In genomic region chr4:122766353-122766705, GRCh38 we compare ENCODE assay signal across 20 cellular contexts. TPM values are rescaled to one million over a fixed set of nuclear protein-coding genes. Genes with fewer than 3 reads are reported as not detected.
DNase-seq lines count a peak whose midpoint lies in the region; ATAC-seq, FAIRE-seq and TF ChIP-seq lines count a peak whose summit lies in the region.
"Had no signal": no experiment of that assay in that cellular context is flagged by ENCODE, and none has a peak within 500 bp of the region (broad histone marks: within the 10 kb centered on the region; RNA-seq: fewer than 3 reads in every experiment).

No MANE protein-coding gene starts in this region.

- H3K27me3 ChIP-seq in brain microvascular endothelial cell (replicated peaks) (no peaks in the 10 kb centered on the region), keratinocyte (ENCODE audit: control insufficient read depth, extremely low read depth, insufficient read depth, low read length) (no peaks in the 10 kb centered on the region), smooth muscle cell (ENCODE audit: low read depth) (no peaks in the 10 kb centered on the region)

- H3K4me1 Mint-ChIP-seq in stimulated activated naive CD8-positive, alpha-beta T cell treated with anti-CD3 and anti-CD28 coated beads, Interleukin-15, amount 100 ng/mL, for 72 hours, result peaks cover 37% of the 10 kb centered on the region

- no peak overlapping the region for H3K4me2 ChIP-seq in keratinocyte (ENCODE audit: control insufficient read depth, extremely low read depth, insufficient read depth, low read depth, low read length)
- H3K4me2 ChIP-seq in smooth muscle cell, result no peak overlapping the region

- no peaks in the 10 kb centered on the region for H3K9me3 Mint-ChIP-seq in stimulated activated naive CD8-positive, alpha-beta T cell treated with anti-CD3 and anti-CD28 coated beads, Interleukin-15, amount 100 ng/mL, for 72 hours
- H3K9me3 Mint-ChIP-seq: IgD-negative memory B cell had no signal

- no peak overlapping the region for H3K9ac ChIP-seq in keratinocyte (ENCODE audit: control insufficient read depth, extremely low read depth, insufficient read depth, low read length)
- H3K9ac ChIP-seq in smooth muscle cell (ENCODE audit: low read depth), result peak overlapping the region; percentile 72

- in situ Hi-C loops in brain microvascular endothelial cell (cut with HindIII; ENCODE audit: low pct_ligation_motif_present, low sequenced_read_pairs), result loop anchor here (25.0 kb wide), 1 partner anchor 146 kb away; the partner anchor contains the start of gene NUDT6

- peaks cover 20% of the 10 kb centered on the region for H3K4me1 ChIP-seq in keratinocyte (ENCODE audit: control insufficient read depth, extremely low read depth, insufficient read depth, low read length)
- H3K4me1 ChIP-seq in smooth muscle cell (ENCODE audit: low read depth), result peaks cover 29% of the 10 kb centered on the region

- no peak overlapping the region for H3K4me3 Mint-ChIP-seq in stimulated activated naive CD8-positive, alpha-beta T cell treated with anti-CD3 and anti-CD28 coated beads, Interleukin-15, amount 100 ng/mL, for 72 hours
- H3K4me3 Mint-ChIP-seq: B cell, IgD-negative memory B cell had no signal

- dilution Hi-C loops in keratinocyte (cut with MboI; ENCODE audit: extremely low pct_ligation_motif_present, low sequenced_read_pairs), result loop anchor here (25.0 kb wide), 1 partner anchor 146 kb away; the partner anchor contains the start of gene NUDT6

- H3K79me2 ChIP-seq in keratinocyte (ENCODE audit: control insufficient read depth, insufficient read depth, low read length), result no peaks in the 10 kb centered on the region
- no peaks in the 10 kb centered on the region for H3K79me2 ChIP-seq in smooth muscle cell (ENCODE audit: low read depth)

- H4K20me1 ChIP-seq in keratinocyte (ENCODE audit: control insufficient read depth, extremely low read depth, insufficient read depth, low read length), result no peaks in the 10 kb centered on the region
- H4K20me1 ChIP-seq in smooth muscle cell (ENCODE audit: low read depth), result no peaks in the 10 kb centered on the region

- no peak for ATAC-seq in stimulated activated naive CD8-positive, alpha-beta T cell treated with anti-CD3 and anti-CD28 coated beads, Interleukin-15, amount 100 ng/mL, for 72 hours
- ATAC-seq in stimulated activated naive CD8-positive, alpha-beta T cell treated with anti-CD3 and anti-CD28 coated beads, Interleukin-15, Interleukin-2, amounts not matched to agents 100 U/mL and 50 U/mL, for 24 hours, result no peak
- ATAC-seq in GM21423 (IDR thresholded peaks at IDR 0.05; ENCODE audit: unreplicated experiment), result no peak

- no peak overlapping the region for H3K4me3 ChIP-seq in brain microvascular endothelial cell (ENCODE audit: low read depth, low read length)
- no peak overlapping the region for H3K4me3 ChIP-seq in keratinocyte (ENCODE audit: control insufficient read depth in 2 of 3, extremely low read depth in 1 of 3, insufficient read depth in 2 of 3, low read depth in 1 of 3, low read length in 3 of 3)
- no peak overlapping the region for H3K4me3 ChIP-seq in smooth muscle cell
- H3K4me3 ChIP-seq: HAP-1 had no signal

- DNase-seq in stimulated activated naive CD8-positive, alpha-beta T cell treated with anti-CD3 and anti-CD28 coated beads, Interleukin-15, amount 100 ng/mL, for 72 hours, result no peak
- DNase-seq in stimulated activated naive CD8-positive, alpha-beta T cell treated with anti-CD3 and anti-CD28 coated beads, Interleukin-15, Interleukin-2, amounts not matched to agents 100 U/mL and 50 U/mL, for 24 hours, result no peak
- DNase-seq in brain microvascular endothelial cell, result no peak
- no peak for DNase-seq in keratinocyte (ENCODE audit: low read depth, low spot score)
- no peak for DNase-seq in smooth muscle cell (lab: John Stamatoyannopoulos, UW; ENCODE audit: unreplicated experiment)
- no peak for DNase-seq in ecto neural progenitor cell (ENCODE audit: low spot score)
- no peak for DNase-seq in EL
- DNase-seq: DMS53, Karpas-422, NCI-H1694, NCI-H2081 treated with DMSO at 0.1 percent for 48 hours, NCI-H446, NCI-H526 treated with DMSO at 0.1 percent for 48 hours, RPMI8226, SHP77 treated with DMSO at 0.1 percent for 48 hours had no signal

- 94% methylated on average over 3 of the region's 3 CpGs for WGBS in smooth muscle cell (ENCODE audit: low lambda C conversion rate)

- no peak for FAIRE-seq in keratinocyte (lab: Jason Lieb, UNC)
- FAIRE-seq: D721Med had no signal

- H3K27me3 Mint-ChIP-seq in stimulated activated naive CD8-positive, alpha-beta T cell treated with anti-CD3 and anti-CD28 coated beads, Interleukin-15, amount 100 ng/mL, for 72 hours, result no peaks in the 10 kb centered on the region
- H3K27me3 Mint-ChIP-seq: IgD-negative memory B cell had no signal

- H3K9me3 ChIP-seq in keratinocyte (ENCODE audit: control insufficient read depth, low read depth, low read length) (no peaks in the 10 kb centered on the region), smooth muscle cell (replicated peaks; ENCODE audit: low read depth) (no peaks in the 10 kb centered on the region)
- H3K9me3 ChIP-seq: HAP-1 had no signal

- no peak for TF ChIP-seq CTCF in brain microvascular endothelial cell (IDR thresholded peaks at IDR 0.05; ENCODE audit: low read depth, low read length, missing control alignments)
- TF ChIP-seq CTCF in keratinocyte (optimal IDR thresholded peaks at IDR 0.05 in 1 of 3, IDR thresholded peaks at IDR 0.05 in 1 of 3, conservative IDR thresholded peaks at IDR 0.05 in 1 of 3; ENCODE audit: extremely low read depth in 1 of 3, insufficient read depth in 2 of 3, low read length in 3 of 3), result no peak
- TF ChIP-seq CTCF in smooth muscle cell (IDR thresholded peaks at IDR 0.05; ENCODE audit: borderline replicate concordance, insufficient read depth, poor library complexity, severe bottlenecking), result no peak

- peaks cover 5% of the 10 kb centered on the region for H3F3A ChIP-seq in smooth muscle cell (ENCODE audit: low read depth)

- H2AFZ ChIP-seq in keratinocyte (ENCODE audit: control insufficient read depth, low read length) (no peak overlapping the region), smooth muscle cell (ENCODE audit: low read depth) (no peak overlapping the region)

- peak overlapping the region; percentile 4 to 81 for H3K27ac Mint-ChIP-seq in stimulated activated naive CD8-positive, alpha-beta T cell treated with anti-CD3 and anti-CD28 coated beads, Interleukin-15, amount 100 ng/mL, for 72 hours
- H3K27ac Mint-ChIP-seq: B cell, IgD-negative memory B cell had no signal

- H3K27ac ChIP-seq in brain microvascular endothelial cell, result peak overlapping the region; percentile 94
- peak overlapping the region; percentile 83 for H3K27ac ChIP-seq in keratinocyte (ENCODE audit: control insufficient read depth, insufficient read depth, low read length)
- H3K27ac ChIP-seq in smooth muscle cell (ENCODE audit: low read depth), result peak overlapping the region; percentile 99

- H3K9me1 ChIP-seq in keratinocyte (ENCODE audit: control insufficient read depth, extremely low read depth, insufficient read depth, low read length), result no peaks in the 10 kb centered on the region

- H3K36me3 ChIP-seq in brain microvascular endothelial cell (replicated peaks) (no peaks in the 10 kb centered on the region), keratinocyte (ENCODE audit: control insufficient read depth in 2 of 2, extremely low read depth in 1 of 2, insufficient read depth in 2 of 2, low read length in 2 of 2) (no peaks in the 10 kb centered on the region), smooth muscle cell (ENCODE audit: low read depth) (no peaks in the 10 kb centered on the region)
- H3K36me3 ChIP-seq: HAP-1 had no signal

RNA-seq across cellular contexts. Expression of gene BBS12, which starts 33.8 kb away (rescaled TPM):
- polyA plus RNA-seq in keratinocyte (2.3 to 2.5 TPM (median 2.4 TPM) in 3 replicates), smooth muscle cell (2.7 and 3.7 TPM in 2 replicates)
- polyA plus RNA-seq in keratinocyte (2011; ENCODE audit: low read depth), result 1.7 TPM
- 1.4 and 2.9 TPM in 2 replicates for polyA plus RNA-seq in keratinocyte (2011; cell fraction: cytosol; rRNA removed)
- polyA plus RNA-seq in keratinocyte (2011; cell fraction: nucleus; rRNA removed), result 2.9 and 3.1 TPM in 2 replicates
- 2.6 and 2.9 TPM in 2 replicates for polyA plus RNA-seq in keratinocyte (2012; ENCODE audit: low replicate concordance)
- polyA minus RNA-seq in keratinocyte, result 0.79 to 2.7 TPM (median 2.7 TPM) in 3 replicates
- 1.7 TPM for polyA minus RNA-seq in keratinocyte (2011; cell fraction: cytosol; rRNA and poly(A)+ RNA removed)
- 2.2 and 4.8 TPM in 2 replicates for polyA minus RNA-seq in keratinocyte (2011; cell fraction: nucleus; rRNA and poly(A)+ RNA removed)
- 3.0 and 3.6 TPM in 2 replicates for total RNA-seq in smooth muscle cell
